In genomic region chr20:36439731-36440072, GRCh38 we compare ENCODE assay signal across 1 cellular context.
A peak's percentile ranks its signal among the peaks of the same experiment; 100 is the strongest.
TF ChIP-seq lines count a peak whose summit lies in the region.

No MANE protein-coding gene starts in this region.

TF ChIP-seq in K562, 482 proteins besides CTCF, POLR2A, EP300 and RAD21:
- 0 out of 2 replicates have a peak, but pooled peaks have one; percentile 27 for TF ChIP-seq TFAP4 (CRISPR knock-in tag; IDR thresholded peaks at IDR 0.05; ENCODE audit: borderline replicate concordance)
- no peak for TF ChIP-seq POLR2AphosphoS2 (IDR thresholded peaks at IDR 0.05; ENCODE audit: low read length)
- TF ChIP-seq ATF3 (IDR thresholded peaks at IDR 0.05) = no peak
- no peak for TF ChIP-seq ATF3 (CRISPR knock-in tag; conservative IDR thresholded peaks at IDR 0.05)
- TF ChIP-seq ZNF740 (CRISPR knock-in tag; IDR thresholded peaks at IDR 0.05) = no peak
- no peak for TF ChIP-seq ZNF740 (tag; IDR thresholded peaks at IDR 0.05)
- no peak for TF ChIP-seq STAT5A (IDR thresholded peaks at IDR 0.05; ENCODE audit: borderline replicate concordance, low read length)
- no peak for TF ChIP-seq DMBX1 (CRISPR knock-in tag; IDR thresholded peaks at IDR 0.05; ENCODE audit: borderline replicate concordance)
- TF ChIP-seq ZNF699 (CRISPR knock-in tag; IDR thresholded peaks at IDR 0.05; ENCODE audit: insufficient replicate concordance) = no peak
- TF ChIP-seq RREB1 (CRISPR knock-in tag; IDR thresholded peaks at IDR 0.05) = 0 out of 2 replicates have a peak, but pooled peaks have one; percentile 57
- TF ChIP-seq CREB3 (tag; conservative IDR thresholded peaks at IDR 0.05; ENCODE audit: low read depth) = no peak
- no peak for TF ChIP-seq RBM17 (IDR thresholded peaks at IDR 0.05; ENCODE audit: borderline replicate concordance, low read depth, low read length)
- no peak for TF ChIP-seq CREM (IDR thresholded peaks at IDR 0.05; ENCODE audit: low read depth)
